In the genomic region with DNA sequence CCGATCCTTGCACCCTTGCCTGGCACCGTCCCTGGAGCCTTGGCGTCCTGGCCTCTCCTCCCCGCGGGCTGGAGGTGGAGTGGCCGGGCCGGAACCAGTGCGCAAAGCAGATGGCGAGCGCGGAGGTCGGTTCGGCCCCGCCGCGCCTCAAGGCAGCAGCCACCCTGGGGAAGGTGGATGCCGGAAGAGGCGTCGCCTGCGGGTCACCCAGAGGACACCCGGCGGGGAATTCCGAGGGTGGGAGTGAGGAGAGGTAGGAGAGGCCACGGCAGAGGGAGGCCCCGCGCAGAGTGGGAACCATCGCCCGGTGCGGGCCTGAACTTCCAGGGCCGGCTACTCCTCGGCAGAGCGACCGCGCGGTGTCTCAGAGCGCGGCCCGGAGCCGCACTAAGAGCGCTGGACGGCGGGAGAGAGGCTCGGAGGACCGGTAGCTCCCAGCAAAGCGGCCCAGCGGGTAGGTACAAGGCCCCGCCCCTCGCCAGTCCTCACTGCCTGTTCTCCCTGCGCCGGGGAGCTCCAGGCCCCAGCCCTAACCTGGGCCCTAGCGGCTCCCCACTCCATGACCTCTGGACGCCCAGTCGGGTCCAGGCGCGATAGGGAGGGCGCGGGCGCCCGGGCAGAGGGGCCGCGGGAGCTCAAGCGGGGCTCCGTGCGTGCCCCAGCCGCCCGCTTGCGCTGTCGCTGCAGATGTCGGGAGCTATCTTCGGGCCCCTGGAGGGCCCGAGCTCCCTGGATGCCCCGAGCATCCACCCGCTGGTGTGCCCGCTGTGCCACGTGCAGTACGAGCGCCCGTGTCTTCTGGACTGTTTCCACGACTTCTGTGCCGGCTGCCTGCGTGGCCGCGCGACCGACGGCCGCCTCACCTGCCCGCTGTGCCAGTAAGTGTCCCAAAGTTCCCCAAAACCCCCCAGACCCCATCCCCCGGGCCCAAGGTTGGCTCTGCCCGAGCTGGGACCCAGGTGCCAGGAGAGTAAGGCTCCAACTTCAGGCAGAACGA, we compare ENCODE assay signal across 7 cellular contexts. TPM values are rescaled to one million over a fixed set of nuclear protein-coding genes. Genes with fewer than 3 reads are reported as not detected.
DNase-seq lines count a peak whose midpoint lies in the region; ATAC-seq and TF ChIP-seq lines count a peak whose summit lies in the region.

A gene with protein sequence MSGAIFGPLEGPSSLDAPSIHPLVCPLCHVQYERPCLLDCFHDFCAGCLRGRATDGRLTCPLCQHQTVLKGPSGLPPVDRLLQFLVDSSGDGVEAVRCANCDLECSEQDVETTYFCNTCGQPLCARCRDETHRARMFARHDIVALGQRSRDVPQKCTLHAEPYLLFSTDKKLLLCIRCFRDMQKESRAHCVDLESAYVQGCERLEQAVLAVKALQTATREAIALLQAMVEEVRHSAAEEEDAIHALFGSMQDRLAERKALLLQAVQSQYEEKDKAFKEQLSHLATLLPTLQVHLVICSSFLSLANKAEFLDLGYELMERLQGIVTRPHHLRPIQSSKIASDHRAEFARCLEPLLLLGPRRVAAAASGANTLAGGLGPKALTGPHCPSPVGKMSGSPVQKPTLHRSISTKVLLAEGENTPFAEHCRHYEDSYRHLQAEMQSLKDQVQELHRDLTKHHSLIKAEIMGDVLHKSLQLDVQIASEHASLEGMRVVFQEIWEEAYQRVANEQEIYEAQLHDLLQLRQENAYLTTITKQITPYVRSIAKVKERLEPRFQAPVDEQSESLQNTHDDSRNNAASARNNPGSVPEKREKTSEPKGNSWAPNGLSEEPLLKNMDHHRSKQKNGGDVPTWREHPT (plus strand): TSS at position 271 of the 997 bp plus-strand sequence. CDS start 417 bp downstream, at position 688.

- ATAC-seq in GM18520 (IDR thresholded peaks at IDR 0.05; ENCODE audit: unreplicated experiment) (peak; percentile 51), HG02981 (IDR thresholded peaks at IDR 0.05; ENCODE audit: unreplicated experiment) (peak; percentile 49), T-helper 17 cell (peak; percentile 88)

- H3K27me3 ChIP-seq in brain microvascular endothelial cell (replicated peaks): no peaks in the 10 kb centered on the region

- H3K4me3 Mint-ChIP-seq in T-helper 17 cell: peak within 1 kb of the TSS; percentile 85

- no peak within 1 kb of the TSS for H3K27ac Mint-ChIP-seq in T-helper 17 cell

- H3K9me3 ChIP-seq in T-helper 17 cell (ENCODE audit: control insufficient read depth, low read length, poor library complexity, severe bottlenecking): no peaks in the 10 kb centered on the region

- peak within 1 kb of the TSS; percentile 67 for H3K4me3 ChIP-seq in brain microvascular endothelial cell (ENCODE audit: low read depth, low read length)

- peaks cover 8% of the 10 kb centered on the region for H3K4me1 Mint-ChIP-seq in T-helper 17 cell

- peak; percentile 52 to 58 (median 55) for DNase-seq in T-helper 17 cell
- peak; percentile 54 for DNase-seq in brain microvascular endothelial cell
- DNase-seq in iris pigment epithelial cell (ENCODE audit: low read depth): peak; percentile 77
- DNase-seq in stimulated activated CD4-positive, alpha-beta T cell treated with anti-CD3 and anti-CD28 coated beads, Interleukin-1b, Interleukin-23, amount 100 ng/mL, for 24 hours (ENCODE audit: low read depth in 4 of 4, low spot score in 1 of 4): peak in 3 of 4 experiments; percentile 42 to 70 (median 52)
- no peak for DNase-seq in epidermal melanocyte (ENCODE audit: insufficient read length, low spot score)

- H3K36me3 ChIP-seq in brain microvascular endothelial cell (replicated peaks): peaks cover 5% of the 10 kb centered on the region

- no peak for TF ChIP-seq CTCF in brain microvascular endothelial cell (IDR thresholded peaks at IDR 0.05; ENCODE audit: low read depth, low read length, missing control alignments)

- H3K27me3 Mint-ChIP-seq in T-helper 17 cell: no peaks in the 10 kb centered on the region

- in situ Hi-C loops in brain microvascular endothelial cell (cut with HindIII; ENCODE audit: low pct_ligation_motif_present, low sequenced_read_pairs): no loop called here

- H3K36me3 Mint-ChIP-seq in T-helper 17 cell (ENCODE audit: low read depth): no peaks in the 10 kb centered on the region

- H3K27ac ChIP-seq in brain microvascular endothelial cell: peak within 1 kb of the TSS; percentile 80

RNA-seq across cellular contexts. Expression of the gene that starts here (rescaled TPM):
- 10 to 100 TPM; 17.7 to 25.9 TPM for total RNA-seq in T-helper 17 cell
